Comparison of ENCODE assay signal across 9 cellular contexts in the genomic region with DNA sequence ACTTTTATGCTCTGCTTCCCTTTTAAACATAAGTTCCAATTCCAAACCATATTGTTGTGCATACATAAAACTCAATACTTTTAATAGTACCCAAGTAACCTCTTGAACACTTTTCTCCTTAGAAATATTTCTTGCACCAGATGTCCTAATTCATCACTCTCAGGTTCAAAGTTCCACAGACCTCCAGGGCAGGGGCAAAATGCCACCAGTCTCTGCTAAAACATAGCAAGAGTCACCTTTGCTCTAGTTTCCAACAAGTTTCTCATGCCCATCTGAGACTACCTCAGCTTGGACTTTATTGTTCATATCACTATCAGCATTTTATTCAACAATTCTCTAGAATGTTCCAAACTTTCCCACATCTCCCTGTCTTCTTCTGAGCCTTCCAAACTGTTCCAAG. TPM values are rescaled to one million over a fixed set of nuclear protein-coding genes. Genes with fewer than 3 reads are reported as not detected.
"Had no signal": no experiment of that assay in that cellular context is flagged by ENCODE, and none has a peak within 500 bp of the region (broad histone marks: within the 10 kb centered on the region; RNA-seq: fewer than 3 reads in every experiment).

No MANE protein-coding gene starts in this region.

- FAIRE-seq: G401.6, GM12878, GM12891, GM12892, GM18507, GM19239 had no signal

- ATAC-seq: GM12878 had no signal

- DNase-seq: GDM1, GF-D8 had no signal

- H3K4me3 ChIP-seq: GM12878 had no signal

RNA-seq across cellular contexts. Expression of a gene that starts 13.7 kb away (rescaled TPM):
- total RNA-seq: G401, GM12878 had no signal
- polyA plus RNA-seq: GM12878 had no signal
